11 cellular contexts compared by ENCODE assay signal in genomic region chr3:192275741-192276355, GRCh38.
"Had no signal": no experiment of that assay in that cellular context is flagged by ENCODE, and none has a peak within 500 bp of the region (broad histone marks: within the 10 kb centered on the region; RNA-seq: fewer than 3 reads in every experiment).

No MANE protein-coding gene starts in this region.

- H3K4me1 Mint-ChIP-seq: activated CD4-positive, alpha-beta T cell treated with anti-CD3 and anti-CD28 coated beads for 36 hours had no signal

- H3K9me3 ChIP-seq: stomach, thoracic aorta had no signal

- H3K36me3 ChIP-seq: stomach, thoracic aorta had no signal

- DNase-seq: activated CD4-positive, alpha-beta T cell treated with anti-CD3 and anti-CD28 coated beads for 36 hours; activated CD8-positive, alpha-beta T cell treated with anti-CD3 and anti-CD28 coated beads, Interleukin-2, amount 10 ng/mL, durations not matched to agents 7 days and 5 days; activated naive CD4-positive, alpha-beta T cell treated with Interleukin-2 at 50 U/mL for 16 hours; cerebellar nuclear complex; dermis blood vessel endothelial cell; left ventricle myocardium superior; stimulated activated CD4-positive, alpha-beta T cell treated with anti-CD3 and anti-CD28 coated beads, Interleukin-4, amount 100 ng/mL, for 4 hours; stomach had no signal

- H3K79me2 ChIP-seq: hepatocyte had no signal

- H3K27me3 ChIP-seq: hepatocyte, stomach had no signal

- ATAC-seq: activated CD4-positive, alpha-beta T cell treated with anti-CD3 and anti-CD28 coated beads for 36 hours; activated CD8-positive, alpha-beta T cell treated with anti-CD3 and anti-CD28 coated beads, Interleukin-2, amount 10 ng/mL, durations not matched to agents 7 days and 5 days; left ventricle myocardium superior had no signal

- H3K27ac ChIP-seq: hepatocyte, stomach, thoracic aorta had no signal

- H3K36me3 Mint-ChIP-seq: brain had no signal

- H3K27me3 Mint-ChIP-seq: activated CD4-positive, alpha-beta T cell treated with anti-CD3 and anti-CD28 coated beads for 36 hours; brain had no signal

- H3K27ac Mint-ChIP-seq: activated CD4-positive, alpha-beta T cell treated with anti-CD3 and anti-CD28 coated beads for 36 hours; activated CD8-positive, alpha-beta T cell treated with anti-CD3 and anti-CD28 coated beads, Interleukin-2, amount 10 ng/mL, durations not matched to agents 7 days and 5 days; brain had no signal

- H3K4me3 Mint-ChIP-seq: activated CD4-positive, alpha-beta T cell treated with anti-CD3 and anti-CD28 coated beads for 36 hours; activated CD8-positive, alpha-beta T cell treated with anti-CD3 and anti-CD28 coated beads, Interleukin-2, amount 10 ng/mL, durations not matched to agents 7 days and 5 days; brain had no signal

- H3K4me1 ChIP-seq: stomach had no signal

- H3K9me3 Mint-ChIP-seq: brain had no signal

- H2AFZ ChIP-seq: hepatocyte had no signal

- H3K4me3 ChIP-seq: hepatocyte, stomach, thoracic aorta had no signal
